ENCODE assay signal across 13 cellular contexts in the genomic region with DNA sequence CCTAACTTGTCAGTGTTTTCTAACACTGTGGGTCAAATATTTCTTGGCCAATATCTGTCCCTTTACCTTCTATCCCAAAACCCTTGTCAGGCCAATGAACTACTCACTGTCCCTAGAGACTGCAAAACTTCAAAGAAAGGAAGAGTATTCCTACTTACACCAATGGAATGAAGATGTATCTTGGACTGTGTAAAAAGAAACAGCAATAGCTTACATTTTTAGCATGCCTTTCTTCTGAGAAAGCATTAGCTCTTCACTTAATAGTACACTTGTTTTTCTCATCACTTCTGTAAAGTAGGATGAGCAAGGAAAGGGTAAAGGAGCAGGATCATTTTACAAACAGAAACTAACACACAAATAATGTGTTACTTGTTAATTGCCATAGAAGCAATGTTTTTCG.
DNase-seq lines count a peak whose midpoint lies in the region; ATAC-seq and TF ChIP-seq lines count a peak whose summit lies in the region.
"Had no signal": no experiment of that assay in that cellular context is flagged by ENCODE, and none has a peak within 500 bp of the region (broad histone marks: within the 10 kb centered on the region; RNA-seq: fewer than 3 reads in every experiment).

No MANE protein-coding gene starts in this region.

- H3K4me3 ChIP-seq in AG04450 (ENCODE audit: low read depth, low read length), result no peak overlapping the region
- no peak overlapping the region for H3K4me3 ChIP-seq in cardiac fibroblast (replicated peaks in 1 of 2; ENCODE audit: low read depth in 2 of 2, low read length in 2 of 2)

- H3K9me3 Mint-ChIP-seq in memory B cell, result no peaks in the 10 kb centered on the region
- H3K9me3 Mint-ChIP-seq: activated naive CD8-positive, alpha-beta T cell treated with anti-CD3 and anti-CD28 coated beads, Interleukin-2, amount 10 ng/mL, durations not matched to agents 7 days and 5 days had no signal

- H3K27ac ChIP-seq in AG04450 (ENCODE audit: low read depth, low read length), result no peak overlapping the region

- CTCF ChIA-PET in AG04450 (lab: Charles Lee), result interaction anchor here (0.6 to 1.9 kb wide), 3 partner anchors 10 to 140 kb away, joined by 3 to 10 read pairs (median 4); partner anchors contain the start of gene KANSL1

- H3K4me1 Mint-ChIP-seq in memory B cell, result peaks cover 8% of the 10 kb centered on the region

- H3K27ac Mint-ChIP-seq in memory B cell, result peak overlapping the region; percentile 50
- H3K27ac Mint-ChIP-seq: activated naive CD8-positive, alpha-beta T cell treated with anti-CD3 and anti-CD28 coated beads, Interleukin-2, amount 10 ng/mL, durations not matched to agents 7 days and 5 days had no signal

- peaks cover 7% of the 10 kb centered on the region for H3K36me3 Mint-ChIP-seq in memory B cell

- no peaks in the 10 kb centered on the region for H3K27me3 Mint-ChIP-seq in memory B cell
- H3K27me3 Mint-ChIP-seq: activated naive CD8-positive, alpha-beta T cell treated with anti-CD3 and anti-CD28 coated beads, Interleukin-2, amount 10 ng/mL, durations not matched to agents 7 days and 5 days had no signal

- TF ChIP-seq CTCF in AG04450 (IDR thresholded peaks at IDR 0.05; ENCODE audit: low read depth, low read length), result no peak
- no peak for TF ChIP-seq CTCF in cardiac fibroblast (IDR thresholded peaks at IDR 0.05; ENCODE audit: low read depth, low read length)

- POLR2A ChIA-PET in AG04450 (lab: Yijun Ruan, JAX), result interaction anchor here (0.6 to 0.7 kb wide), 2 partner anchors 23 to 26 kb away, joined by 3 to 21 read pairs; no protein-coding TSS in a partner anchor

- ATAC-seq in memory B cell (ENCODE audit: low read depth), result no peak

- no peaks in the 10 kb centered on the region for H3K27me3 ChIP-seq in AG04450 (ENCODE audit: control insufficient read depth, insufficient read depth, low read length)

- H3K9me3 ChIP-seq in AG04450 (ENCODE audit: control insufficient read depth, insufficient read depth, low read length), result no peaks in the 10 kb centered on the region

- no peak overlapping the region for H3K4me3 Mint-ChIP-seq in memory B cell
- H3K4me3 Mint-ChIP-seq: activated naive CD8-positive, alpha-beta T cell treated with anti-CD3 and anti-CD28 coated beads, Interleukin-2, amount 10 ng/mL, durations not matched to agents 7 days and 5 days had no signal

- DNase-seq in AG04450 (ENCODE audit: low read depth, low spot score) (peak; percentile 30), HS-5 (ENCODE audit: low read depth) (peak; percentile 65), cardiac fibroblast (ENCODE audit: low read depth in 2 of 2) (peak; percentile 64 to 91), memory B cell (ENCODE audit: low spot score in 2 of 2) (no peak), activated gamma-delta T cell treated with Interleukin-2 at 50 U/mL for 16 hours (no peak), DMS53 treated with DMSO at 0.1 percent for 48 hours (lab: John Stamatoyannopoulos, UW; ENCODE audit: unreplicated experiment) (no peak)
- no peak for DNase-seq in stimulated activated naive CD4-positive, alpha-beta T cell treated with Interleukin-2 at 50 U/mL for 16 hours (lab: John Stamatoyannopoulos, UW)
- DNase-seq in activated CD4-positive, alpha-beta T cell treated with anti-CD3 and anti-CD28 coated beads for 1 hour, result no peak
- DNase-seq: activated CD4-positive, alpha-beta T cell treated with anti-CD3 and anti-CD28 coated beads, Interleukin-2, amount 50 U/mL, for 1 hour; activated naive CD8-positive, alpha-beta T cell treated with anti-CD3 and anti-CD28 coated beads, Interleukin-2, amount 10 ng/mL, durations not matched to agents 7 days and 5 days; kidney; NCI-H345; posterior cingulate gyrus had no signal

Comparison
In these comparisons a context has a peak if more than half of its experiments do, and no peak if none do; other contexts are left out.
1. DNase-seq: peak in AG04450 (single experiment), HS-5 (single experiment) and cardiac fibroblast (2 of 2); none in memory B cell (0 of 2), activated gamma-delta T cell treated with Interleukin-2 at 50 U/mL for 16 hours (single experiment), DMS53 treated with DMSO at 0.1 percent for 48 hours (single experiment), stimulated activated naive CD4-positive, alpha-beta T cell treated with Interleukin-2 at 50 U/mL for 16 hours (single experiment) and activated CD4-positive, alpha-beta T cell treated with anti-CD3 and anti-CD28 coated beads for 1 hour (single experiment).